15 cellular contexts compared by ENCODE assay signal in the genomic region with DNA sequence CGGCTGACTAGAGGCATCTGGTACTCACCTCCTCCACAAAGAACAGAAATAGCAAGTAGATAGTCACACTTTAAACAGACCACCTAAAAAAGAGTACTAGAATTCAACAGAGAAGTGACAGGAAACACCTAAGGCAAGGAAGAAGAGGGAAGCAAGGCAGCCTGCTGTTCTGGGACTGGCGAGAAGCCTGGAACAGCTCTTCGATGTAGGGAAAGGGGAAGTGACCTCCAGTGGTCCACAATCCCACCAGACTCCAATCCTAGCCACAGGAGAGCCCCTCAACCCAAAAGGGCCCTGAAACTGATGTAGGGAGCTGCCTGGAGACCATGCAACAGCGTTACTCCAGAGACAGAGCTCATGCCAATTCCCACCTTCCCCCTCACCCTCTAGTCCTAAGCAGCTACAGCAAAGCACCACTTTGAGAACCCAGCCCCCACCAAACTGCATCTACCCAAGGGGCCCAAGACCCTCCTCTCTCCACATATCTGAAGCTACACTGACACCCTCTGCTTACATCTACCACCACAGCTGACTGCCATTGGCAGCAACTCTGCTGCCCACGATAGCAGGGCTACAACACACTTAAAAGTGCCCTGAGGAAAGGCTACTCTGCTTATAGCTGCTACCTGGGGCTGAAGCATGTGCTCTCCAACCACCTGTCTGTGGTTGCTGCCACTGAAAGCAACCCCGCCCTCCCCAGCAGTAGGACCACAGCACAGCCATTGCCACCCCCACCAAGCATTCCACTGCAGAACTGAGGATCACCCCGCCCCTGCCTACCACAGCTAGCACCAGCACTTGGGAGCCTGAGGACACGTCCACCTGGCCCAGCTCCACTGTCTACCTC.
DNase-seq lines count a peak whose midpoint lies in the region; ATAC-seq and TF ChIP-seq lines count a peak whose summit lies in the region.
"Had no signal": no experiment of that assay in that cellular context is flagged by ENCODE, and none has a peak within 500 bp of the region (broad histone marks: within the 10 kb centered on the region; RNA-seq: fewer than 3 reads in every experiment).

No MANE protein-coding gene starts in this region.

- no peaks in the 10 kb centered on the region for H3K27me3 ChIP-seq in GM06990 (replicated peaks; ENCODE audit: control insufficient read depth, insufficient read depth, low read length)
- H3K27me3 ChIP-seq in dorsolateral prefrontal cortex, result no peaks in the 10 kb centered on the region
- H3K27me3 ChIP-seq in SK-N-SH (ENCODE audit: insufficient read depth), result no peaks in the 10 kb centered on the region
- H3K27me3 ChIP-seq: adrenal gland had no signal

- intact Hi-C loops in dorsolateral prefrontal cortex (cut with DNase I) (loop anchor here in 1 of 2 donors (10.0 kb wide), 1 partner anchor 297 kb away; no protein-coding TSS in a partner anchor), sciatic nerve (cut with DNase I) (no loop called here)

- H3K4me3 ChIP-seq in GM06990 (replicated peaks; ENCODE audit: low read depth, low read length), result no peak overlapping the region
- peak overlapping the region in 8 of 59 donors; percentile 3 to 20 (median 13) for H3K4me3 ChIP-seq in dorsolateral prefrontal cortex
- H3K4me3 ChIP-seq in SK-N-SH (ENCODE audit: low read depth in 2 of 2, low read length in 1 of 2), result no peak overlapping the region
- H3K4me3 ChIP-seq: adrenal gland, prostate gland had no signal

- H3K4me1 ChIP-seq in SK-N-SH (ENCODE audit: control insufficient read depth in 1 of 2, insufficient read depth in 2 of 2, low read depth in 1 of 2, low read length in 1 of 2), result peaks cover 0 to 5% of the 10 kb centered on the region in 2 experiments; a peak in 2 of 4 replicates
- H3K4me1 ChIP-seq: prostate gland had no signal

- H3F3A ChIP-seq in SK-N-SH (replicated peaks; ENCODE audit: insufficient read depth), result no peaks in the 10 kb centered on the region

- no peak for TF ChIP-seq RAD21 in SK-N-SH (IDR thresholded peaks at IDR 0.05; ENCODE audit: low read length)

- TF ChIP-seq CTCF in GM06990 (IDR thresholded peaks at IDR 0.05; ENCODE audit: insufficient read depth, low read length, poor library complexity, severe bottlenecking), result no peak
- TF ChIP-seq CTCF in dorsolateral prefrontal cortex (IDR thresholded peaks at IDR 0.05 in 54 of 56, conservative IDR thresholded peaks at IDR 0.05 in 2 of 56; ENCODE audit: low read depth in 1 of 56, partially characterized antibody in 56 of 56), result no peak
- no peak for TF ChIP-seq CTCF in SK-N-SH (IDR thresholded peaks at IDR 0.05)

- no peaks in the 10 kb centered on the region for H3K79me2 ChIP-seq in SK-N-SH (ENCODE audit: insufficient read depth)

- H3K4me2 ChIP-seq in SK-N-SH, result no peak overlapping the region

- no peak for TF ChIP-seq EP300 in SK-N-SH (IDR thresholded peaks at IDR 0.05; ENCODE audit: borderline replicate concordance in 1 of 2, low read depth in 1 of 2, low read length in 1 of 2)

- H3K9me3 ChIP-seq in SK-N-SH, result peaks cover under 1% of the 10 kb centered on the region; the same call in 1 of the 2 replicates
- H3K9me3 ChIP-seq: prostate gland had no signal

- H2AFZ ChIP-seq in SK-N-SH (ENCODE audit: low read depth), result no peak overlapping the region

- POLR2A ChIA-PET in SK-N-SH (lab: Yijun Ruan, JAX), result no interaction called here

- H3K9ac ChIP-seq in SK-N-SH, result no peak overlapping the region

- no peaks in the 10 kb centered on the region for H4K20me1 ChIP-seq in SK-N-SH (ENCODE audit: insufficient read depth)

- ATAC-seq in sciatic nerve, result peak; percentile 38
- ATAC-seq: left lobe of liver had no signal

- DNase-seq in GM06990 (ENCODE audit: extremely low read depth, insufficient read length) (peak; percentile 50), M059J (ENCODE audit: low read depth) (peak; percentile 43), dorsolateral prefrontal cortex (peak in 1 of 10 donors; percentile 26), sciatic nerve (ENCODE audit: low spot score) (no peak), SK-N-SH (no peak), NCI-H2107 treated with DMSO at 0.1 percent for 48 hours (lab: John Stamatoyannopoulos, UW; ENCODE audit: unreplicated experiment) (no peak), GM03348 (ENCODE audit: low spot score) (no peak)
- DNase-seq in effector CD8-positive, alpha-beta T cell (lab: John Stamatoyannopoulos, UW), result no peak
- DNase-seq: activated CD4-positive, CD25-positive, alpha-beta regulatory T cell; adrenal gland; foreskin melanocyte; NCI-H1105; NCI-H748 treated with DMSO at 0.1 percent for 48 hours had no signal

- no peaks in the 10 kb centered on the region for H3K36me3 ChIP-seq in GM06990 (ENCODE audit: control insufficient read depth, insufficient read depth, low read length)
- H3K36me3 ChIP-seq in SK-N-SH (replicated peaks in 1 of 2; ENCODE audit: control insufficient read depth in 1 of 2, insufficient read depth in 2 of 2, low read length in 1 of 2), result no peaks in the 10 kb centered on the region
- H3K36me3 ChIP-seq: adrenal gland, prostate gland had no signal

- no peaks in the 10 kb centered on the region for H3K9me2 ChIP-seq in SK-N-SH

- H3K27ac ChIP-seq in dorsolateral prefrontal cortex, result peak overlapping the region in 52 of 59 donors; percentile 4 to 82 (median 65)
- H3K27ac ChIP-seq in SK-N-SH (ENCODE audit: low read depth in 2 of 2, low read length in 1 of 2), result no peak overlapping the region
- H3K27ac ChIP-seq: adrenal gland, prostate gland had no signal

- WGBS in SK-N-SH (ENCODE audit: low lambda C conversion rate), result 80% methylated on average over 4 of the region's 8 CpGs

- CTCF ChIA-PET in SK-N-SH (lab: Yijun Ruan, JAX), result no interaction called here

TF ChIP-seq in SK-N-SH, 30 proteins besides CTCF, POLR2A, EP300 and RAD21:
- no peak for TF ChIP-seq YY1 (IDR thresholded peaks at IDR 0.05; ENCODE audit: low read depth)
- TF ChIP-seq, protein P1, sequence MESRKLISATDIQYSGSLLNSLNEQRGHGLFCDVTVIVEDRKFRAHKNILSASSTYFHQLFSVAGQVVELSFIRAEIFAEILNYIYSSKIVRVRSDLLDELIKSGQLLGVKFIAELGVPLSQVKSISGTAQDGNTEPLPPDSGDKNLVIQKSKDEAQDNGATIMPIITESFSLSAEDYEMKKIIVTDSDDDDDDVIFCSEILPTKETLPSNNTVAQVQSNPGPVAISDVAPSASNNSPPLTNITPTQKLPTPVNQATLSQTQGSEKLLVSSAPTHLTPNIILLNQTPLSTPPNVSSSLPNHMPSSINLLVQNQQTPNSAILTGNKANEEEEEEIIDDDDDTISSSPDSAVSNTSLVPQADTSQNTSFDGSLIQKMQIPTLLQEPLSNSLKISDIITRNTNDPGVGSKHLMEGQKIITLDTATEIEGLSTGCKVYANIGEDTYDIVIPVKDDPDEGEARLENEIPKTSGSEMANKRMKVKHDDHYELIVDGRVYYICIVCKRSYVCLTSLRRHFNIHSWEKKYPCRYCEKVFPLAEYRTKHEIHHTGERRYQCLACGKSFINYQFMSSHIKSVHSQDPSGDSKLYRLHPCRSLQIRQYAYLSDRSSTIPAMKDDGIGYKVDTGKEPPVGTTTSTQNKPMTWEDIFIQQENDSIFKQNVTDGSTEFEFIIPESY (IDR thresholded peaks at IDR 0.05; ENCODE audit: borderline replicate concordance, low read depth), result no peak
- no peak for TF ChIP-seq RCOR1 (IDR thresholded peaks at IDR 0.05; ENCODE audit: low read length)
- no peak for TF ChIP-seq NFIC (IDR thresholded peaks at IDR 0.05; ENCODE audit: borderline replicate concordance)
- no peak for TF ChIP-seq RXRA (IDR thresholded peaks at IDR 0.05; ENCODE audit: borderline replicate concordance, low read depth)
- TF ChIP-seq, protein P2, sequence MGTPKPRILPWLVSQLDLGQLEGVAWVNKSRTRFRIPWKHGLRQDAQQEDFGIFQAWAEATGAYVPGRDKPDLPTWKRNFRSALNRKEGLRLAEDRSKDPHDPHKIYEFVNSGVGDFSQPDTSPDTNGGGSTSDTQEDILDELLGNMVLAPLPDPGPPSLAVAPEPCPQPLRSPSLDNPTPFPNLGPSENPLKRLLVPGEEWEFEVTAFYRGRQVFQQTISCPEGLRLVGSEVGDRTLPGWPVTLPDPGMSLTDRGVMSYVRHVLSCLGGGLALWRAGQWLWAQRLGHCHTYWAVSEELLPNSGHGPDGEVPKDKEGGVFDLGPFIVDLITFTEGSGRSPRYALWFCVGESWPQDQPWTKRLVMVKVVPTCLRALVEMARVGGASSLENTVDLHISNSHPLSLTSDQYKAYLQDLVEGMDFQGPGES (IDR thresholded peaks at IDR 0.05; ENCODE audit: low read depth, low read length), result no peak
- no peak for TF ChIP-seq SMC3 (IDR thresholded peaks at IDR 0.05; ENCODE audit: low read depth, low read length)
- no peak for TF ChIP-seq GATA2 (CRISPR knock-in tag; IDR thresholded peaks at IDR 0.05)
- TF ChIP-seq, protein P3, sequence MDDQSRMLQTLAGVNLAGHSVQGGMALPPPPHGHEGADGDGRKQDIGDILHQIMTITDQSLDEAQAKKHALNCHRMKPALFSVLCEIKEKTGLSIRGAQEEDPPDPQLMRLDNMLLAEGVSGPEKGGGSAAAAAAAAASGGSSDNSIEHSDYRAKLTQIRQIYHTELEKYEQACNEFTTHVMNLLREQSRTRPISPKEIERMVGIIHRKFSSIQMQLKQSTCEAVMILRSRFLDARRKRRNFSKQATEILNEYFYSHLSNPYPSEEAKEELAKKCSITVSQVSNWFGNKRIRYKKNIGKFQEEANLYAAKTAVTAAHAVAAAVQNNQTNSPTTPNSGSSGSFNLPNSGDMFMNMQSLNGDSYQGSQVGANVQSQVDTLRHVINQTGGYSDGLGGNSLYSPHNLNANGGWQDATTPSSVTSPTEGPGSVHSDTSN (IDR thresholded peaks at IDR 0.05), result no peak
- TF ChIP-seq CHD2 (IDR thresholded peaks at IDR 0.05; ENCODE audit: low read length, partially characterized antibody), result no peak
- TF ChIP-seq GABPA (IDR thresholded peaks at IDR 0.05; ENCODE audit: low read depth), result no peak
- TF ChIP-seq ELF1 (IDR thresholded peaks at IDR 0.05), result no peak
- TF ChIP-seq, protein P4, sequence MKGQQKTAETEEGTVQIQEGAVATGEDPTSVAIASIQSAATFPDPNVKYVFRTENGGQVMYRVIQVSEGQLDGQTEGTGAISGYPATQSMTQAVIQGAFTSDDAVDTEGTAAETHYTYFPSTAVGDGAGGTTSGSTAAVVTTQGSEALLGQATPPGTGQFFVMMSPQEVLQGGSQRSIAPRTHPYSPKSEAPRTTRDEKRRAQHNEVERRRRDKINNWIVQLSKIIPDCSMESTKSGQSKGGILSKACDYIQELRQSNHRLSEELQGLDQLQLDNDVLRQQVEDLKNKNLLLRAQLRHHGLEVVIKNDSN (IDR thresholded peaks at IDR 0.05; ENCODE audit: borderline replicate concordance, low read depth), result no peak

Comparison
In these comparisons a context has a peak if more than half of its experiments do, and no peak if none do; other contexts are left out.
1. DNase-seq: peak in GM06990 (single experiment) and M059J (single experiment); none in sciatic nerve (single experiment), SK-N-SH (single experiment), NCI-H2107 treated with DMSO at 0.1 percent for 48 hours (single experiment), effector CD8-positive, alpha-beta T cell (single experiment) and GM03348 (single experiment).
2. H3K27ac ChIP-seq: peak in dorsolateral prefrontal cortex (52 of 59); none in SK-N-SH (0 of 2).